In genomic region chr3:53234841-53235232, GRCh38 we compare ENCODE assay signal across 24 cellular contexts. TPM values are rescaled to one million over a fixed set of nuclear protein-coding genes. Genes with fewer than 3 reads are reported as not detected.
DNase-seq lines count a peak whose midpoint lies in the region; ATAC-seq and TF ChIP-seq lines count a peak whose summit lies in the region.
"Had no signal": no experiment of that assay in that cellular context is flagged by ENCODE, and none has a peak within 500 bp of the region (broad histone marks: within the 10 kb centered on the region; RNA-seq: fewer than 3 reads in every experiment).

No MANE protein-coding gene starts in this region.

- H3K14ac ChIP-seq in trophoblast cell (ENCODE audit: low read length), result no peak overlapping the region

- no peak overlapping the region for H2BK5ac ChIP-seq in trophoblast cell (ENCODE audit: low read depth, low read length, poor library complexity)

- peak overlapping the region; percentile 11 for H3K18ac ChIP-seq in trophoblast cell (ENCODE audit: low read length)

- peak overlapping the region; percentile 15 for H2BK12ac ChIP-seq in trophoblast cell (ENCODE audit: low read length)

- H3K27ac Mint-ChIP-seq in activated naive CD4-positive, alpha-beta T cell treated with anti-CD3 and anti-CD28 coated beads, Interleukin-2, amount 10 ng/mL, durations not matched to agents 7 days and 5 days, result peak overlapping the region; percentile 75
- H3K27ac Mint-ChIP-seq in T-helper 17 cell, result peak overlapping the region; percentile 45

- H3K4me3 ChIP-seq in trophoblast cell (ENCODE audit: low read depth, low read length) (no peak overlapping the region), spleen (no peak overlapping the region)
- H3K4me3 ChIP-seq: coronary artery, HAP-1, hepatocyte, K562, left lung, MG63, thyroid gland had no signal

- H3K36me3 Mint-ChIP-seq in activated naive CD4-positive, alpha-beta T cell treated with anti-CD3 and anti-CD28 coated beads, Interleukin-2, amount 10 ng/mL, durations not matched to agents 7 days and 5 days, result peaks cover 30% of the 10 kb centered on the region
- peaks cover 4% of the 10 kb centered on the region for H3K36me3 Mint-ChIP-seq in T-helper 17 cell (ENCODE audit: low read depth)

- no peak overlapping the region for H3K4ac ChIP-seq in trophoblast cell (ENCODE audit: low read depth, low read length)

- no peak for ATAC-seq in T-helper 17 cell
- no peak for ATAC-seq in GM18858 (IDR thresholded peaks at IDR 0.05; ENCODE audit: unreplicated experiment)
- ATAC-seq: K562; left lung; stimulated activated naive CD8-positive, alpha-beta T cell treated with anti-CD3 and anti-CD28 coated beads, Interleukin-15, amount 100 ng/mL, for 72 hours had no signal

- no peak overlapping the region for H4K91ac ChIP-seq in trophoblast cell (ENCODE audit: low read depth, low read length)

- H3K4me3 Mint-ChIP-seq in activated naive CD4-positive, alpha-beta T cell treated with anti-CD3 and anti-CD28 coated beads, Interleukin-2, amount 10 ng/mL, durations not matched to agents 7 days and 5 days, result no peak overlapping the region
- no peak overlapping the region for H3K4me3 Mint-ChIP-seq in T-helper 17 cell
- H3K4me3 Mint-ChIP-seq: activated naive CD8-positive, alpha-beta T cell; immature natural killer cell; stimulated activated naive CD8-positive, alpha-beta T cell treated with anti-CD3 and anti-CD28 coated beads, Interleukin-15, amount 100 ng/mL, for 72 hours had no signal

- H3K9me3 ChIP-seq in T-helper 17 cell (ENCODE audit: control insufficient read depth, low read length, poor library complexity, severe bottlenecking) (no peaks in the 10 kb centered on the region), trophoblast cell (ENCODE audit: insufficient read depth, low read depth, low read length) (peaks cover 2% of the 10 kb centered on the region), spleen (no peaks in the 10 kb centered on the region)
- H3K9me3 ChIP-seq: HAP-1, left lung, MG63, thyroid gland had no signal

- H3K4me2 ChIP-seq in trophoblast cell (ENCODE audit: low read length), result no peak overlapping the region
- H3K4me2 ChIP-seq: hepatocyte had no signal

- no peak overlapping the region for H2AFZ ChIP-seq in trophoblast cell (ENCODE audit: insufficient read depth, low read length, poor library complexity)
- H2AFZ ChIP-seq: hepatocyte had no signal

- no peaks in the 10 kb centered on the region for H3K27me3 Mint-ChIP-seq in activated naive CD4-positive, alpha-beta T cell treated with anti-CD3 and anti-CD28 coated beads, Interleukin-2, amount 10 ng/mL, durations not matched to agents 7 days and 5 days
- no peaks in the 10 kb centered on the region for H3K27me3 Mint-ChIP-seq in T-helper 17 cell
- H3K27me3 Mint-ChIP-seq: activated naive CD8-positive, alpha-beta T cell; stimulated activated naive CD8-positive, alpha-beta T cell treated with anti-CD3 and anti-CD28 coated beads, Interleukin-15, amount 100 ng/mL, for 72 hours had no signal

- H4K12ac ChIP-seq in trophoblast cell (ENCODE audit: low read depth, low read length), result no peak overlapping the region

- TF ChIP-seq CTCF in spleen (IDR thresholded peaks at IDR 0.05 in 8 of 11, conservative IDR thresholded peaks at IDR 0.05 in 3 of 11), result no peak

- H3K4me1 ChIP-seq in trophoblast cell (ENCODE audit: control insufficient read depth in 1 of 2, insufficient read depth in 2 of 2, low read length in 2 of 2) (peaks cover 26 to 27% of the 10 kb centered on the region in 2 experiments), spleen (peaks cover 11 to 67% (median 41%) of the 10 kb centered on the region in 6 donors)
- H3K4me1 ChIP-seq: HAP-1 had no signal

- no peak overlapping the region for H3K9ac ChIP-seq in trophoblast cell (ENCODE audit: low read length)

- H2BK120ac ChIP-seq in trophoblast cell (ENCODE audit: insufficient read depth, low read length, poor library complexity), result no peak overlapping the region

- no peak overlapping the region for H2AK5ac ChIP-seq in trophoblast cell (ENCODE audit: low read length)

- peaks cover 17% of the 10 kb centered on the region for H3K79me1 ChIP-seq in trophoblast cell (ENCODE audit: low read length)

- peaks cover 3% of the 10 kb centered on the region for H3K79me2 ChIP-seq in trophoblast cell (ENCODE audit: control insufficient read depth, insufficient read depth, low read length, poor library complexity)

- H3K27ac ChIP-seq in trophoblast cell (ENCODE audit: low read depth, low read length), result no peak overlapping the region
- H3K27ac ChIP-seq in spleen, result peak overlapping the region in 3 of 8 donors; percentile 76 to 86 (median 82)
- H3K27ac ChIP-seq: hepatocyte had no signal

- H4K8ac ChIP-seq in trophoblast cell (ENCODE audit: low read depth, low read length), result no peak overlapping the region

- peaks cover 28% of the 10 kb centered on the region for H3K4me1 Mint-ChIP-seq in activated naive CD4-positive, alpha-beta T cell treated with anti-CD3 and anti-CD28 coated beads, Interleukin-2, amount 10 ng/mL, durations not matched to agents 7 days and 5 days
- H3K4me1 Mint-ChIP-seq in T-helper 17 cell, result no peaks in the 10 kb centered on the region

- CTCF ChIA-PET in activated naive CD4-positive, alpha-beta T cell treated with anti-CD3 and anti-CD28 coated beads, Interleukin-2, amount 10 ng/mL, durations not matched to agents 7 days and 5 days (lab: Charles Lee), result interaction anchor here (0.7 kb wide), 1 partner anchor 125 kb away, joined by 4 read pairs; no protein-coding TSS in a partner anchor

- no peaks in the 10 kb centered on the region for H3K27me3 ChIP-seq in trophoblast cell (ENCODE audit: insufficient read depth, low read length)
- H3K27me3 ChIP-seq in spleen (replicated peaks in 1 of 7), result no peaks in the 10 kb centered on the region
- H3K27me3 ChIP-seq: hepatocyte, left lung, MG63, thyroid gland had no signal

- H3K9me3 Mint-ChIP-seq in activated naive CD4-positive, alpha-beta T cell treated with anti-CD3 and anti-CD28 coated beads, Interleukin-2, amount 10 ng/mL, durations not matched to agents 7 days and 5 days, result no peaks in the 10 kb centered on the region
- H3K9me3 Mint-ChIP-seq: immature natural killer cell; stimulated activated naive CD8-positive, alpha-beta T cell treated with anti-CD3 and anti-CD28 coated beads, Interleukin-15, amount 100 ng/mL, for 72 hours had no signal

- H3K23ac ChIP-seq in trophoblast cell (ENCODE audit: low read length), result no peak overlapping the region

- TF ChIP-seq POLR2A in spleen (IDR thresholded peaks at IDR 0.05), result no peak

- intact Hi-C loops in spleen (cut with DNase I; ENCODE audit: low total_unique reads), result no loop called here

- peaks cover 78 to 86% of the 10 kb centered on the region in 2 experiments for H3K36me3 ChIP-seq in trophoblast cell (ENCODE audit: control insufficient read depth in 1 of 2, insufficient read depth in 2 of 2, low read length in 2 of 2)
- H3K36me3 ChIP-seq in spleen, result peaks cover 8 to 100% (median 88%) of the 10 kb centered on the region in 6 donors

- no CpG with 5 or more reads among the region's 10 CpGs for WGBS in trophoblast cell (ENCODE audit: extremely low coverage, insufficient coverage, insufficient read length)
- whole genome bisulfite sequencing in spleen, 5 donors, result 91 to 97% (median 93%) methylated on average over 5 to 10 of the region's 10 CpGs

- DNase-seq in activated naive CD4-positive, alpha-beta T cell treated with anti-CD3 and anti-CD28 coated beads, Interleukin-2, amount 10 ng/mL, durations not matched to agents 7 days and 5 days, result no peak
- DNase-seq in activated naive CD4-positive, alpha-beta T cell treated with anti-CD3 and anti-CD28 coated beads, Interleukin-2, amount 50 U/mL, for 16 hours, result no peak
- DNase-seq in D341Med (ENCODE audit: low spot score), result peak; percentile 15
- DNase-seq in T-helper 17 cell, result no peak
- DNase-seq in trophoblast cell, result no peak
- DNase-seq in DMS114 treated with DMSO at 0.1 percent for 48 hours (lab: John Stamatoyannopoulos, UW; ENCODE audit: unreplicated experiment), result no peak
- no peak for DNase-seq in spleen
- DNase-seq: DMS79 treated with DMSO at 0.1 percent for 48 hours; GF-D8; immature natural killer cell; MG63; NCI-H1105 treated with DMSO at 0.1 percent for 48 hours; NCI-H2081; NCI-H226; NCI-H748 treated with DMSO at 0.1 percent for 48 hours; stimulated activated naive CD8-positive, alpha-beta T cell treated with anti-CD3 and anti-CD28 coated beads, Interleukin-15, amount 100 ng/mL, for 72 hours; thyroid gland had no signal

RNA-seq across cellular contexts. Expression of gene TKT, which starts 21.0 kb away (rescaled TPM):
- total RNA-seq in T-helper 17 cell (100 to 1,000 TPM; 105 to 109 TPM), spleen (100 to 1,000 TPM; 253 to 490 (median 287) TPM)
- polyA plus RNA-seq in trophoblast cell (2013), result 527 and 539 TPM in 2 replicates
- 100 to 1,000 TPM; 110 to 195 (median 137) TPM for polyA plus RNA-seq in spleen
